Comparison of ENCODE assay signal across 12 cellular contexts in genomic region chr9:33506626-33507370, GRCh38. TPM values are rescaled to one million over a fixed set of nuclear protein-coding genes. Genes with fewer than 3 reads are reported as not detected.
DNase-seq lines count a peak whose midpoint lies in the region; ATAC-seq and TF ChIP-seq lines count a peak whose summit lies in the region.
"Had no signal": no experiment of that assay in that cellular context is flagged by ENCODE, and none has a peak within 500 bp of the region (broad histone marks: within the 10 kb centered on the region; RNA-seq: fewer than 3 reads in every experiment).

No MANE protein-coding gene starts in this region.

- peak overlapping the region; percentile 94 for H3K56ac ChIP-seq in IMR-90 (ENCODE audit: extremely low read depth, insufficient read depth, low read length)

- TF ChIP-seq RAD21 in IMR-90 (IDR thresholded peaks at IDR 0.05; ENCODE audit: low read length) = no peak

- peak overlapping the region; percentile 67 for H2AFZ ChIP-seq in IMR-90 (replicated peaks; ENCODE audit: low read length, poor library complexity)

- peaks cover 8% of the 10 kb centered on the region for H3K9me1 ChIP-seq in IMR-90 (ENCODE audit: insufficient read depth, low read length)

- peak overlapping the region; percentile 99 for H2AK5ac ChIP-seq in IMR-90 (ENCODE audit: low read depth, low read length)

- intact Hi-C loops in IMR-90 (cut with micrococcal nuclease) = no loop called here
- intact Hi-C loops in ovary (cut with DNase I) = no loop called here

- H3K14ac ChIP-seq in IMR-90 (replicated peaks; ENCODE audit: low read depth, low read length) = peak overlapping the region; percentile 92

- H4K8ac ChIP-seq in IMR-90 (ENCODE audit: low read depth in 2 of 2, low read length in 2 of 2) = peak overlapping the region; percentile 92 to 98

- H3K27me3 ChIP-seq in IMR-90 (ENCODE audit: control insufficient read depth, insufficient read depth, low read length) (no peaks in the 10 kb centered on the region), ovary (no peaks in the 10 kb centered on the region)

- in situ Hi-C loops in IMR-90 (cut with MboI; ENCODE audit: low sequenced_read_pairs) = no loop called here
- in situ Hi-C loops in astrocyte of the spinal cord (cut with HindIII; ENCODE audit: low sequenced_read_pairs) = no loop called here

- WGBS in IMR-90 (ENCODE audit: extremely low coverage in 2 of 2, insufficient read length in 1 of 2), 2 experiments = no CpG with 5 or more reads among the region's 7 CpGs
- WGBS in mesodermal cell (ENCODE audit: insufficient coverage in 2 of 2), 2 experiments = 59 to 66% methylated on average over 7 of the region's 7 CpGs
- WGBS in ovary, 3 donors = 52 to 72% (median 63%) methylated on average over 7 of the region's 7 CpGs

- H4K5ac ChIP-seq in IMR-90 (ENCODE audit: low read depth, low read length) = peak overlapping the region; percentile 94

- peak; percentile 84 for ATAC-seq in IMR-90 (ENCODE audit: low read depth)

- H2BK120ac ChIP-seq in IMR-90 (ENCODE audit: low read depth, low read length) = peak overlapping the region; percentile 99

- peak overlapping the region; percentile 84 for H3K23ac ChIP-seq in IMR-90 (ENCODE audit: low read depth, low read length)

- CTCF ChIA-PET in IMR-90 (lab: Yijun Ruan, JAX) = interaction anchor here (0.6 kb wide), 1 partner anchor 148 kb away, joined by 3 read pairs; no protein-coding TSS in a partner anchor

- H3K4me1 ChIP-seq in IMR-90 (ENCODE audit: control insufficient read depth, insufficient read depth, low read length) = peaks cover 9% of the 10 kb centered on the region
- H3K4me1 ChIP-seq in mesodermal cell (ENCODE audit: control insufficient read depth, insufficient read depth, low read length, poor library complexity, severe bottlenecking) = peaks cover 14% of the 10 kb centered on the region
- H3K4me1 ChIP-seq in ovary (ENCODE audit: insufficient read depth) = no peaks in the 10 kb centered on the region

- H3K4ac ChIP-seq in IMR-90 (ENCODE audit: low read depth, low read length) = peak overlapping the region; percentile 98

- H3K9me3 ChIP-seq in IMR-90 (ENCODE audit: control insufficient read depth, insufficient read depth, low read length) (no peaks in the 10 kb centered on the region), mesodermal cell (ENCODE audit: control insufficient read depth, low read length) (no peaks in the 10 kb centered on the region), ovary (no peaks in the 10 kb centered on the region)

- H2BK15ac ChIP-seq in IMR-90 (ENCODE audit: low read depth, low read length) = peak overlapping the region; percentile 98

- H3K4me3 ChIP-seq in AG09309 (ENCODE audit: control insufficient read depth, low read depth, low read length) (no peak overlapping the region), IMR-90 (ENCODE audit: insufficient read depth, low read depth, low read length) (peak overlapping the region; percentile 44; the same call in 1 of the 2 replicates), astrocyte of the spinal cord (ENCODE audit: low read depth, low read length) (peak overlapping the region; percentile 14), mesodermal cell (ENCODE audit: extremely low read depth, insufficient read depth, low read length, poor library complexity, severe bottlenecking) (no peak overlapping the region), ovary (no peak overlapping the region)

- H3K18ac ChIP-seq in IMR-90 (ENCODE audit: low read depth, low read length) = peak overlapping the region; percentile 95

- no peak; the same call in 1 of the 2 replicates for TF ChIP-seq POLR2A in IMR-90 (IDR thresholded peaks at IDR 0.05; ENCODE audit: low read depth, low read length)
- no peak for TF ChIP-seq POLR2A in ovary (IDR thresholded peaks at IDR 0.05)

- H2BK20ac ChIP-seq in IMR-90 (ENCODE audit: low read depth, low read length) = peak overlapping the region; percentile 99

- peaks cover 7 to 10% of the 10 kb centered on the region in 2 experiments for H3K79me1 ChIP-seq in IMR-90 (ENCODE audit: low read depth in 1 of 2, low read length in 2 of 2)

- no peaks in the 10 kb centered on the region for H4K20me1 ChIP-seq in IMR-90 (ENCODE audit: insufficient read depth, low read length)

- peak overlapping the region; percentile 88 for H3K4me2 ChIP-seq in IMR-90 (ENCODE audit: low read depth, low read length)

- H3K27ac ChIP-seq in IMR-90 (ENCODE audit: insufficient read depth, low read length) = peak overlapping the region; percentile 97
- H3K27ac ChIP-seq in mesodermal cell (ENCODE audit: low read depth, low read length, severe bottlenecking) = peak overlapping the region; percentile 96
- no peak overlapping the region for H3K27ac ChIP-seq in ovary

- dilution Hi-C loops in IMR-90 (cut with HindIII; ENCODE audit: low sequenced_read_pairs, unreplicated experiment) = no loop called here

- POLR2A ChIA-PET in IMR-90 (lab: Charles Lee; ENCODE audit: unreplicated experiment) = no interaction called here

- H3K9ac ChIP-seq in IMR-90 (ENCODE audit: low read depth, low read length) = peak overlapping the region; percentile 64

- H3K36me3 ChIP-seq in IMR-90 (ENCODE audit: control insufficient read depth, insufficient read depth, low read length) = no peaks in the 10 kb centered on the region
- H3K36me3 ChIP-seq in mesodermal cell (ENCODE audit: control insufficient read depth, insufficient read depth, low read length) = no peaks in the 10 kb centered on the region
- H3K36me3 ChIP-seq in ovary = no peaks in the 10 kb centered on the region

- DNase-seq in AG09309 (ENCODE audit: low read depth) (peak; percentile 80), IMR-90 (peak; percentile 97), astrocyte of the spinal cord (ENCODE audit: low read depth, low spot score) (peak; percentile 89), KG1 (lab: John Stamatoyannopoulos, UW) (no peak), ovary (no peak), NCI-H82 treated with DMSO at 0.1 percent for 48 hours (lab: John Stamatoyannopoulos, UW; ENCODE audit: unreplicated experiment) (no peak), COLO668 (lab: John Stamatoyannopoulos, UW; ENCODE audit: unreplicated experiment) (no peak)
- DNase-seq: effector CD8-positive, alpha-beta T cell; H7; NCI-H1694; occipital lobe had no signal

- TF ChIP-seq EP300 in ovary (IDR thresholded peaks at IDR 0.05) = no peak

- BruUV-seq in IMR-90 (replicated peaks; lab: Mats Ljungman, UMichigan) = no TSS peak

- H4K91ac ChIP-seq in IMR-90 (ENCODE audit: insufficient read depth, low read depth, low read length) = peak overlapping the region; percentile 98

- TF ChIP-seq CTCF in AG09309 (IDR thresholded peaks at IDR 0.05; ENCODE audit: control insufficient read depth, insufficient read depth, low read depth, low read length, missing control alignments) = no peak
- TF ChIP-seq CTCF in IMR-90 (conservative IDR thresholded peaks at IDR 0.05; ENCODE audit: low read depth, low read length) = no peak
- TF ChIP-seq CTCF in astrocyte of the spinal cord (IDR thresholded peaks at IDR 0.05; ENCODE audit: low read depth, low read length) = no peak
- TF ChIP-seq CTCF in ovary (IDR thresholded peaks at IDR 0.05) = no peak

- peak overlapping the region; percentile 99 for H2BK5ac ChIP-seq in IMR-90 (ENCODE audit: low read depth, low read length, poor library complexity, severe bottlenecking)

- H2AK9ac ChIP-seq in IMR-90 (replicated peaks; ENCODE audit: low read depth, low read length, poor library complexity) = peak overlapping the region; percentile 72

TF ChIP-seq in IMR-90, 13 proteins besides CTCF, POLR2A, EP300 and RAD21 (continues in another document):
- TF ChIP-seq MXI1 (IDR thresholded peaks at IDR 0.05; ENCODE audit: borderline replicate concordance, low read depth, low read length) (no peak), RCOR1 (IDR thresholded peaks at IDR 0.05; ENCODE audit: insufficient replicate concordance, low read length) (peak; percentile 25), RFX5 (IDR thresholded peaks at IDR 0.05; ENCODE audit: low read depth, low read length) (no peak), SMC3 (IDR thresholded peaks at IDR 0.05; ENCODE audit: low read depth, low read length) (no peak), BHLHE40 (IDR thresholded peaks at IDR 0.05; ENCODE audit: low read depth, low read length) (peak; percentile 99), FOS (IDR thresholded peaks at IDR 0.05; ENCODE audit: low read depth, low read length) (peak; percentile 89), NFE2L2 (IDR thresholded peaks at IDR 0.05; ENCODE audit: low read depth, low read length) (peak; percentile 47; the same call in 1 of the 2 replicates), CEBPB (IDR thresholded peaks at IDR 0.05; ENCODE audit: low read depth, low read length) (peak; percentile 58)
- TF ChIP-seq, protein P1, sequence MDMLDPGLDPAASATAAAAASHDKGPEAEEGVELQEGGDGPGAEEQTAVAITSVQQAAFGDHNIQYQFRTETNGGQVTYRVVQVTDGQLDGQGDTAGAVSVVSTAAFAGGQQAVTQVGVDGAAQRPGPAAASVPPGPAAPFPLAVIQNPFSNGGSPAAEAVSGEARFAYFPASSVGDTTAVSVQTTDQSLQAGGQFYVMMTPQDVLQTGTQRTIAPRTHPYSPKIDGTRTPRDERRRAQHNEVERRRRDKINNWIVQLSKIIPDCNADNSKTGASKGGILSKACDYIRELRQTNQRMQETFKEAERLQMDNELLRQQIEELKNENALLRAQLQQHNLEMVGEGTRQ (IDR thresholded peaks at IDR 0.05; ENCODE audit: low read depth, low read length) = peak; percentile 80

RNA-seq across cellular contexts. Expression of gene ANKRD18B, which starts 17.3 kb away (rescaled TPM):
- 13.4 and 14.7 TPM in 2 replicates for total RNA-seq in IMR-90 (2012; rRNA removed)
- 5.8 and 7.1 TPM in 2 replicates for polyA plus RNA-seq in IMR-90 (2012; rRNA removed)
- 1.8 and 2.0 TPM in 2 replicates for polyA plus RNA-seq in IMR-90 (2012; cell fraction: cytosol; rRNA removed)
- polyA plus RNA-seq in IMR-90 (2012; cell fraction: nucleus; rRNA removed; ENCODE audit: low replicate concordance) = 1.1 and 7.0 TPM in 2 replicates
- polyA plus RNA-seq in mesodermal cell (2013, experiment 1 of 2) = 7.5 TPM
- 9.5 TPM for polyA plus RNA-seq in mesodermal cell (2013, experiment 2 of 2)
- 1 to 10 TPM in 1 of 7 donors, under 1 TPM in 1, not detected in 5; 0.56 to 2.8 TPM for total RNA-seq in ovary
- polyA plus RNA-seq in ovary = under 1 TPM in 1 of 2 donors, not detected in 1; 0.35 TPM

RNA-seq across cellular contexts. Expression of gene NOL6, which starts 33.1 kb away (rescaled TPM):
- total RNA-seq in IMR-90 (2012; rRNA removed) (42.8 and 47.3 TPM in 2 replicates), ovary (10 to 100 TPM; 11.7 to 50.5 (median 27.4) TPM)
- polyA plus RNA-seq in IMR-90 (2012; rRNA removed) (71.7 and 75.1 TPM in 2 replicates), ovary (10 to 100 TPM; 14.5 to 17.6 TPM)
- 40.8 and 45.2 TPM in 2 replicates for polyA plus RNA-seq in IMR-90 (2012; cell fraction: cytosol; rRNA removed)
- 72.9 and 141 TPM in 2 replicates for polyA plus RNA-seq in IMR-90 (2012; cell fraction: nucleus; rRNA removed; ENCODE audit: low replicate concordance)
- polyA plus RNA-seq in mesodermal cell (2013, experiment 1 of 2) = 21.3 TPM
- polyA plus RNA-seq in mesodermal cell (2013, experiment 2 of 2) = 18.7 TPM

RNA-seq across cellular contexts. Expression of gene AQP3, which starts 59.4 kb away (rescaled TPM):
- 3.3 and 3.8 TPM in 2 replicates for total RNA-seq in IMR-90 (2012; rRNA removed)
- polyA plus RNA-seq in IMR-90 (2012; rRNA removed) = 10.4 and 12.2 TPM in 2 replicates
- polyA plus RNA-seq in IMR-90 (2012; cell fraction: cytosol; rRNA removed) = 14.4 and 24.3 TPM in 2 replicates
- 9.0 and 17.5 TPM in 2 replicates for polyA plus RNA-seq in IMR-90 (2012; cell fraction: nucleus; rRNA removed; ENCODE audit: low replicate concordance)
- polyA plus RNA-seq in mesodermal cell (2013, experiment 1 of 2) = 3.1 TPM
- 1.8 TPM for polyA plus RNA-seq in mesodermal cell (2013, experiment 2 of 2)
- 10 to 100 TPM in 3 of 7 donors, 1 to 10 TPM in 4; 7.4 to 47.2 (median 9.9) TPM for total RNA-seq in ovary
- polyA plus RNA-seq in ovary = 1 to 10 TPM; 5.6 to 6.6 TPM
- total RNA-seq: occipital lobe had no signal

Comparison
In these comparisons a context has a peak if more than half of its experiments do, and no peak if none do; other contexts are left out.
1. DNase-seq: peak in AG09309 (single experiment), IMR-90 (single experiment) and astrocyte of the spinal cord (single experiment); none in KG1 (single experiment), ovary (0 of 5), NCI-H82 treated with DMSO at 0.1 percent for 48 hours (single experiment) and COLO668 (single experiment).
2. H3K4me3 ChIP-seq: peak in IMR-90 (single experiment) and astrocyte of the spinal cord (single experiment); none in AG09309 (single experiment), mesodermal cell (single experiment) and ovary (single experiment).
3. H3K27ac ChIP-seq: peak in IMR-90 (single experiment) and mesodermal cell (single experiment); none in ovary (0 of 2).